ENCODE assay signal across 9 cellular contexts in genomic region chr3:149480326-149481017, GRCh38. TPM values are rescaled to one million over a fixed set of nuclear protein-coding genes. Genes with fewer than 3 reads are reported as not detected.
A peak's percentile ranks its signal among the peaks of the same experiment; 100 is the strongest.
DNase-seq lines count a peak whose midpoint lies in the region; ATAC-seq and TF ChIP-seq lines count a peak whose summit lies in the region.
"Had no signal": no experiment of that assay in that cellular context is flagged by ENCODE, and none has a peak within 500 bp of the region (broad histone marks: within the 10 kb centered on the region; RNA-seq: fewer than 3 reads in every experiment).

No MANE protein-coding gene starts in this region.

- H3K79me2 ChIP-seq in parathyroid adenoma: no peaks in the 10 kb centered on the region

- no peaks in the 10 kb centered on the region for H3K4me1 Mint-ChIP-seq in activated T-helper 17 cell treated with anti-CD3 and anti-CD28 coated beads, Interleukin-2, amount 50 U/mL, for 72 hours

- no peaks in the 10 kb centered on the region for H3K36me3 Mint-ChIP-seq in activated T-helper 17 cell treated with anti-CD3 and anti-CD28 coated beads, Interleukin-2, amount 50 U/mL, for 72 hours (ENCODE audit: low read depth)

- peaks cover 21% of the 10 kb centered on the region for H3K27me3 Mint-ChIP-seq in activated T-helper 17 cell treated with anti-CD3 and anti-CD28 coated beads, Interleukin-2, amount 50 U/mL, for 72 hours

- no peak overlapping the region for H3K27ac Mint-ChIP-seq in activated T-helper 17 cell treated with anti-CD3 and anti-CD28 coated beads, Interleukin-2, amount 50 U/mL, for 72 hours

- DNase-seq in DMS53 (lab: John Stamatoyannopoulos, UW) (peak; percentile 85), NCI-H748 (lab: John Stamatoyannopoulos, UW; ENCODE audit: unreplicated experiment) (peak; percentile 72), Right ventricle myocardium inferior (ENCODE audit: missing footprints) (peak; percentile 85), NCI-H2171 treated with DMSO at 0.1 percent for 48 hours (lab: John Stamatoyannopoulos, UW) (no peak)
- DNase-seq: activated T-cell treated with anti-CD3 and anti-CD28 coated beads, Interleukin-2, amount 50 U/mL, for 4 hours had no signal

- no peak overlapping the region for H3K4me2 ChIP-seq in parathyroid adenoma (ENCODE audit: low read length)

- H3K4me3 ChIP-seq in parathyroid adenoma (ENCODE audit: low read depth, low read length): no peak overlapping the region

- H3K27ac ChIP-seq in parathyroid adenoma: no peak overlapping the region

- no peaks in the 10 kb centered on the region for H3K36me3 ChIP-seq in parathyroid adenoma (ENCODE audit: control insufficient read depth, insufficient read depth, low read length)

- no peaks in the 10 kb centered on the region for H3K27me3 ChIP-seq in parathyroid adenoma (ENCODE audit: control insufficient read depth, insufficient read depth, low read length)

- no peak overlapping the region for H3K9ac ChIP-seq in parathyroid adenoma

- TF ChIP-seq CTCF in parathyroid adenoma (IDR thresholded peaks at IDR 0.05): peak; percentile 40

- no peaks in the 10 kb centered on the region for H3K4me1 ChIP-seq in parathyroid adenoma

- ATAC-seq in GM19452 (IDR thresholded peaks at IDR 0.05; ENCODE audit: unreplicated experiment) (peak; percentile 95), HG03432 (IDR thresholded peaks at IDR 0.05; ENCODE audit: unreplicated experiment) (peak; percentile 95), Right ventricle myocardium inferior (peak; percentile 95)
- ATAC-seq in activated T-helper 17 cell treated with anti-CD3 and anti-CD28 coated beads, Interleukin-2, amount 50 U/mL, for 72 hours (replicated peaks): peak; percentile 64

- H3K4me3 Mint-ChIP-seq in activated T-helper 17 cell treated with anti-CD3 and anti-CD28 coated beads, Interleukin-2, amount 50 U/mL, for 72 hours: no peak overlapping the region
- H3K4me3 Mint-ChIP-seq: activated T-cell treated with anti-CD3 and anti-CD28 coated beads, Interleukin-2, amount 50 U/mL, for 4 hours had no signal

- no peaks in the 10 kb centered on the region for H3K9me3 ChIP-seq in parathyroid adenoma (ENCODE audit: control insufficient read depth, low read length)

- intact Hi-C loops in Right ventricle myocardium inferior (cut with DNase I): loop anchor here (1.0 to 10.0 kb wide), 3 partner anchors 87 to 356 kb away; partner anchors contain the start of gene HPS3

- H2AFZ ChIP-seq in parathyroid adenoma: peak overlapping the region; percentile 1

- H3K9me3 Mint-ChIP-seq in activated T-helper 17 cell treated with anti-CD3 and anti-CD28 coated beads, Interleukin-2, amount 50 U/mL, for 72 hours: no peaks in the 10 kb centered on the region
- H3K9me3 Mint-ChIP-seq: activated T-cell treated with anti-CD3 and anti-CD28 coated beads, Interleukin-2, amount 50 U/mL, for 4 hours had no signal

RNA-seq across cellular contexts. Expression of gene TM4SF4, which starts 6.0 kb away (rescaled TPM):
- total RNA-seq in activated T-helper 17 cell treated with anti-CD3 and anti-CD28 coated beads, Interleukin-2, amount 50 U/mL, for 72 hours: not detected
- total RNA-seq in Right ventricle myocardium inferior: not detected
